In genomic region chr2:207468504-207468903, GRCh38 we compare ENCODE assay signal across 13 cellular contexts.
"Had no signal": no experiment of that assay in that cellular context is flagged by ENCODE, and none has a peak within 500 bp of the region (broad histone marks: within the 10 kb centered on the region; RNA-seq: fewer than 3 reads in every experiment).

No MANE protein-coding gene starts in this region.

- H3K4me3 ChIP-seq: gastroesophageal sphincter, upper lobe of right lung had no signal

- H3K27ac Mint-ChIP-seq: activated B cell treated with CpG ODN at 0.5 μM for 24 hours, nephron had no signal

- ATAC-seq: gastroesophageal sphincter, upper lobe of right lung had no signal

- H3K4me3 Mint-ChIP-seq: activated B cell treated with CpG ODN at 0.5 μM for 24 hours, nephron had no signal

- H3K9me3 ChIP-seq: gastroesophageal sphincter, upper lobe of right lung had no signal

- H3K27me3 ChIP-seq: gastroesophageal sphincter, upper lobe of right lung had no signal

- H3K36me3 ChIP-seq: gastroesophageal sphincter, upper lobe of right lung had no signal

- H3K4me1 Mint-ChIP-seq: activated B cell treated with CpG ODN at 0.5 μM for 24 hours had no signal

- DNase-seq: activated B cell treated with CpG ODN at 0.5 μM for 24 hours; effector CD4-positive, alpha-beta T cell; occipital lobe; retina; SHP77 treated with DMSO at 0.1 percent for 48 hours; stimulated activated CD4-positive, alpha-beta T cell treated with anti-CD3 and anti-CD28 coated beads, Interleukin-12 subunit alpha, Interleukin-12 subunit beta, amount 100 ng/mL, for 4 hours; stimulated activated CD4-positive, alpha-beta T cell treated with anti-CD3 and anti-CD28 coated beads, Interleukin-1b, Interleukin-23, amount 100 ng/mL, for 48 hours; T-helper 1 cell; T-helper 9 cell; upper lobe of right lung had no signal

- H3K27me3 Mint-ChIP-seq: activated B cell treated with CpG ODN at 0.5 μM for 24 hours had no signal

- H3K27ac ChIP-seq: gastroesophageal sphincter, upper lobe of right lung had no signal

- H3K9me3 Mint-ChIP-seq: activated B cell treated with CpG ODN at 0.5 μM for 24 hours; activated T-helper 1 cell treated with anti-CD3 and anti-CD28 coated beads, Interleukin-12 subunit alpha, Interleukin-12 subunit beta, Interleukin-2, Interleukin-4 antibody, amounts not matched to agents 30 ng/mL and 10 ng/mL and 1 ng/mL, durations not matched to agents 14 hours and 24 hours and 36 hours; nephron had no signal
